In the genomic region with DNA sequence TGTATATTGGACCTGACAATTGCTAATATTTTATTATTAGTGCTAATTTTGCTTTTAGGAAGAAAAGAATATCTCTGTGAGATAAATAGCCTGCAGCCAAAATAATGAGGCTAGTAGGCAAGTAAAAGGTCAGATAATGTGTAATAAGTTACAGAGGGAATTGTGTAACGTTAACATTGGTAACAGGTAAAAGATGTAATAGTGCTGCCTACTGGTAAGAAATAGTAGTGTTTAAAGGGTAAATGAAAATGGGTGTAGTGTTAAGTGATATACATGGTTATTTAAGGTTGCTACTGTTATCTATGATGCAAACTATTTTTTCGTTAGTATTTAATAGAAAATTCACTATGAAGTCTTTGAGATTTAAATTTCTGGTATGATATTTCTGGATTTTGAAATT, we compare ENCODE assay signal across 8 cellular contexts. TPM values are rescaled to one million over a fixed set of nuclear protein-coding genes. Genes with fewer than 3 reads are reported as not detected.
DNase-seq lines count a peak whose midpoint lies in the region; ATAC-seq and TF ChIP-seq lines count a peak whose summit lies in the region.

No MANE protein-coding gene starts in this region.

- H3K27me3 ChIP-seq in WERI-Rb-1 (ENCODE audit: insufficient read depth, low read depth, severe bottlenecking) (no peaks in the 10 kb centered on the region), BE2C (no peaks in the 10 kb centered on the region)

- no peak overlapping the region for H3K27ac ChIP-seq in WERI-Rb-1

- no peaks in the 10 kb centered on the region for H3K9me3 Mint-ChIP-seq in nephron

- DNase-seq in ACHN: peak; percentile 69
- peak; percentile 9 for DNase-seq in HT1080 (ENCODE audit: low read depth)
- DNase-seq in WERI-Rb-1: no peak
- no peak for DNase-seq in BE2C
- no peak for DNase-seq in putamen (ENCODE audit: low spot score)
- DNase-seq in activated naive CD4-positive, alpha-beta T cell treated with Interleukin-2 at 50 U/mL for 16 hours: no peak

- H3K36me3 Mint-ChIP-seq in nephron (ENCODE audit: low read depth): no peaks in the 10 kb centered on the region

- TF ChIP-seq CTCF in WERI-Rb-1 (IDR thresholded peaks at IDR 0.05; ENCODE audit: low read depth, low read length) (0 out of 2 replicates have a peak, but pooled peaks have one; percentile 16), nephron (IDR thresholded peaks at IDR 0.05; ENCODE audit: unreplicated experiment in 3 of 3) (peak; percentile 26 to 56 (median 48)), BE2C (IDR thresholded peaks at IDR 0.05; ENCODE audit: low read depth, low read length) (no peak; the same call in 1 of the 2 replicates)

- H3K27me3 Mint-ChIP-seq in nephron (ENCODE audit: low read depth): no peaks in the 10 kb centered on the region

- no peaks in the 10 kb centered on the region for H3K4me1 Mint-ChIP-seq in nephron

- no peaks in the 10 kb centered on the region for H3K9me3 ChIP-seq in WERI-Rb-1 (ENCODE audit: severe bottlenecking)
- H3K9me3 ChIP-seq in BE2C: no peaks in the 10 kb centered on the region

- H3K4me3 ChIP-seq in WERI-Rb-1 (ENCODE audit: low read depth, low read length) (no peak overlapping the region), BE2C (ENCODE audit: low read depth, low read length) (no peak overlapping the region)

- no peaks in the 10 kb centered on the region for H3K4me1 ChIP-seq in BE2C

- ATAC-seq in GM19043 (IDR thresholded peaks at IDR 0.05; ENCODE audit: low read depth, unreplicated experiment): peak; percentile 55

- in situ Hi-C loops in ACHN (cut with HindIII; ENCODE audit: low pct_ligation_motif_present, low pct_unique_long_range_greater_than_20kb, low sequenced_read_pairs): loop anchor here (25.0 kb wide), 2 partner anchors 257 to 318 kb away; no protein-coding TSS in a partner anchor

- no peaks in the 10 kb centered on the region for H3K36me3 ChIP-seq in WERI-Rb-1
- H3K36me3 ChIP-seq in BE2C: no peaks in the 10 kb centered on the region

- no peak overlapping the region for H3K4me3 Mint-ChIP-seq in nephron

- H3K27ac Mint-ChIP-seq in nephron: no peak overlapping the region

RNA-seq across cellular contexts. Expression of a gene that starts 9.2 kb away (rescaled TPM):
- 0.37 and 0.74 TPM in 2 replicates for total RNA-seq in HT1080 (2014; rRNA removed; shearing (Covaris generic))
- 0.88 and 1.7 TPM in 2 replicates for polyA plus RNA-seq in HT1080 (2015; cell fraction: cytosol; rRNA removed)
- 0.87 and 1.7 TPM in 2 replicates for polyA plus RNA-seq in HT1080 (2015; cell fraction: nucleus; rRNA removed)
- polyA plus RNA-seq in BE2C (2012; ENCODE audit: insufficient read depth, insufficient read length, low read depth): 14.7 TPM

Comparison
In these comparisons a context has a peak if more than half of its experiments do, and no peak if none do; other contexts are left out.
1. DNase-seq: peak in ACHN (single experiment) and HT1080 (single experiment); none in WERI-Rb-1 (single experiment), BE2C (single experiment), putamen (single experiment) and activated naive CD4-positive, alpha-beta T cell treated with Interleukin-2 at 50 U/mL for 16 hours (single experiment).